Comparison of ENCODE assay signal across 36 cellular contexts in genomic region chr1:220577926-220578325, GRCh38. TPM values are rescaled to one million over a fixed set of nuclear protein-coding genes. Genes with fewer than 3 reads are reported as not detected.
"Had no signal": no experiment of that assay in that cellular context is flagged by ENCODE, and none has a peak within 500 bp of the region (broad histone marks: within the 10 kb centered on the region; RNA-seq: fewer than 3 reads in every experiment).

No MANE protein-coding gene starts in this region.

- H3K27me3 Mint-ChIP-seq: activated CD4-positive, alpha-beta T cell treated with anti-CD3 and anti-CD28 coated beads, Interleukin-2, amount 10 ng/mL, durations not matched to agents 24 days and 14 days; activated naive CD8-positive, alpha-beta T cell treated with anti-CD3 and anti-CD28 coated beads for 36 hours; brain; dendritic cell treated with granulocyte-macrophage colony-stimulating factor and Interleukin-4, amounts not matched to agents 40 ng/mL and 50 ng/mL, for 4 days had no signal

- ATAC-seq: activated CD4-positive, alpha-beta T cell treated with anti-CD3 and anti-CD28 coated beads for 36 hours; activated CD8-positive, alpha-beta memory T cell treated with anti-CD3 and anti-CD28 coated beads, Interleukin-2, amount 10 ng/mL, durations not matched to agents 7 days and 5 days; activated CD8-positive, alpha-beta T cell treated with anti-CD3 and anti-CD28 coated beads, Interleukin-2, amount 10 ng/mL, durations not matched to agents 7 days and 5 days; activated naive CD8-positive, alpha-beta T cell treated with anti-CD3 and anti-CD28 coated beads, Interleukin-2, amount 50 U/mL, for 24 hours; foreskin keratinocyte; gastrocnemius medialis; heart left ventricle had no signal

- H3K27ac Mint-ChIP-seq: activated CD4-positive, alpha-beta memory T cell treated with anti-CD3 and anti-CD28 coated beads for 36 hours; activated CD4-positive, alpha-beta T cell treated with anti-CD3 and anti-CD28 coated beads for 36 hours; activated CD4-positive, alpha-beta T cell treated with anti-CD3 and anti-CD28 coated beads, Interleukin-2, amount 10 ng/mL, durations not matched to agents 24 days and 14 days; activated CD8-positive, alpha-beta memory T cell treated with anti-CD3 and anti-CD28 coated beads, Interleukin-2, amount 10 ng/mL, durations not matched to agents 7 days and 5 days; activated CD8-positive, alpha-beta T cell treated with anti-CD3 and anti-CD28 coated beads, Interleukin-2, amount 10 ng/mL, durations not matched to agents 7 days and 5 days; activated naive CD4-positive, alpha-beta T cell treated with anti-CD3 and anti-CD28 coated beads for 36 hours; activated naive CD4-positive, alpha-beta T cell treated with anti-CD3 and anti-CD28 coated beads, Interleukin-2, amount 50 U/mL, for 24 hours; activated naive CD8-positive, alpha-beta T cell treated with anti-CD3 and anti-CD28 coated beads for 36 hours; activated naive CD8-positive, alpha-beta T cell treated with anti-CD3 and anti-CD28 coated beads, Interleukin-2, amount 50 U/mL, for 24 hours; activated T-helper 1 cell treated with anti-CD3 and anti-CD28 coated beads, Interleukin-12 subunit alpha, Interleukin-12 subunit beta, Interleukin-2, Interleukin-4 antibody, amounts not matched to agents 30 ng/mL and 10 ng/mL and 1 ng/mL, durations not matched to agents 14 hours and 24 hours and 36 hours; activated T-helper 2 cell treated with anti-CD3 and anti-CD28 coated beads, Interferon-gamma antibody, Interleukin-2, Interleukin-4, amounts not matched to agents 10 μg/mL and 5 μg/mL and 100 μg/mL, durations not matched to agents 14 hours and 24 hours and 36 hours; dendritic cell treated with granulocyte-macrophage colony-stimulating factor and Interleukin-4, amounts not matched to agents 40 ng/mL and 50 ng/mL, for 4 days had no signal

- H3K9me3 Mint-ChIP-seq: activated CD4-positive, alpha-beta T cell treated with anti-CD3 and anti-CD28 coated beads, Interleukin-2, amount 10 ng/mL, durations not matched to agents 24 days and 14 days had no signal

- H3K4me1 Mint-ChIP-seq: activated CD4-positive, alpha-beta T cell treated with anti-CD3 and anti-CD28 coated beads for 36 hours; activated CD4-positive, alpha-beta T cell treated with anti-CD3 and anti-CD28 coated beads, Interleukin-2, amount 10 ng/mL, durations not matched to agents 24 days and 14 days; activated CD8-positive, alpha-beta memory T cell treated with anti-CD3 and anti-CD28 coated beads, Interleukin-2, amount 10 ng/mL, durations not matched to agents 7 days and 5 days; activated naive CD4-positive, alpha-beta T cell treated with anti-CD3 and anti-CD28 coated beads, Interleukin-2, amount 50 U/mL, for 24 hours; activated naive CD8-positive, alpha-beta T cell treated with anti-CD3 and anti-CD28 coated beads for 36 hours; activated naive CD8-positive, alpha-beta T cell treated with anti-CD3 and anti-CD28 coated beads, Interleukin-2, amount 50 U/mL, for 24 hours; central memory CD8-positive, alpha-beta T cell; endodermal cell had no signal

- H3K27ac ChIP-seq: adrenal gland, ascending aorta, breast epithelium, coronary artery, dorsolateral prefrontal cortex, esophagus muscularis mucosa, gastrocnemius medialis, heart left ventricle had no signal

- H3K36me3 Mint-ChIP-seq: activated CD4-positive, alpha-beta memory T cell treated with anti-CD3 and anti-CD28 coated beads for 36 hours; activated naive CD4-positive, alpha-beta T cell treated with anti-CD3 and anti-CD28 coated beads, Interleukin-2, amount 50 U/mL, for 24 hours; activated naive CD8-positive, alpha-beta T cell treated with anti-CD3 and anti-CD28 coated beads for 36 hours had no signal

- H3K4me1 ChIP-seq: ascending aorta, breast epithelium, esophagus muscularis mucosa, gastrocnemius medialis, heart left ventricle had no signal

- H3K27me3 ChIP-seq: adrenal gland, ascending aorta, breast epithelium, dorsolateral prefrontal cortex, esophagus muscularis mucosa, foreskin keratinocyte, gastrocnemius medialis, heart left ventricle had no signal

- H3K4me3 ChIP-seq: adrenal gland, ascending aorta, breast epithelium, coronary artery, dorsolateral prefrontal cortex, esophagus muscularis mucosa, gastrocnemius medialis, heart left ventricle had no signal

- H3K4me3 Mint-ChIP-seq: activated CD4-positive, alpha-beta memory T cell treated with anti-CD3 and anti-CD28 coated beads for 36 hours; activated CD4-positive, alpha-beta T cell treated with anti-CD3 and anti-CD28 coated beads for 36 hours; activated CD4-positive, alpha-beta T cell treated with anti-CD3 and anti-CD28 coated beads, Interleukin-2, amount 10 ng/mL, durations not matched to agents 24 days and 14 days; activated CD8-positive, alpha-beta memory T cell treated with anti-CD3 and anti-CD28 coated beads, Interleukin-2, amount 10 ng/mL, durations not matched to agents 7 days and 5 days; activated CD8-positive, alpha-beta T cell treated with anti-CD3 and anti-CD28 coated beads, Interleukin-2, amount 10 ng/mL, durations not matched to agents 7 days and 5 days; activated naive CD4-positive, alpha-beta T cell treated with anti-CD3 and anti-CD28 coated beads for 36 hours; activated naive CD4-positive, alpha-beta T cell treated with anti-CD3 and anti-CD28 coated beads, Interleukin-2, amount 50 U/mL, for 24 hours; activated naive CD8-positive, alpha-beta T cell treated with anti-CD3 and anti-CD28 coated beads for 36 hours; activated naive CD8-positive, alpha-beta T cell treated with anti-CD3 and anti-CD28 coated beads, Interleukin-2, amount 50 U/mL, for 24 hours; activated T-helper 1 cell treated with anti-CD3 and anti-CD28 coated beads, Interleukin-12 subunit alpha, Interleukin-12 subunit beta, Interleukin-2, Interleukin-4 antibody, amounts not matched to agents 30 ng/mL and 10 ng/mL and 1 ng/mL, durations not matched to agents 14 hours and 24 hours and 36 hours; brain; central memory CD8-positive, alpha-beta T cell; dendritic cell treated with granulocyte-macrophage colony-stimulating factor and Interleukin-4, amounts not matched to agents 40 ng/mL and 50 ng/mL, for 4 days; endodermal cell had no signal

- H3K36me3 ChIP-seq: adrenal gland, ascending aorta, breast epithelium, esophagus muscularis mucosa, gastrocnemius medialis had no signal

- DNase-seq: activated CD4-positive, alpha-beta memory T cell treated with anti-CD3 and anti-CD28 coated beads for 36 hours; activated CD4-positive, alpha-beta T cell treated with anti-CD3 and anti-CD28 coated beads for 36 hours; activated CD4-positive, alpha-beta T cell treated with anti-CD3 and anti-CD28 coated beads, Interleukin-2, amount 10 ng/mL, durations not matched to agents 24 days and 14 days; activated CD4-positive, CD25-positive, alpha-beta regulatory T cell; activated CD4-positive, CD25-positive, alpha-beta regulatory T cell treated with anti-CD3 and anti-CD28 coated beads, Interleukin-2, amount 50 U/mL, for 72 hours; activated CD8-positive, alpha-beta memory T cell treated with anti-CD3 and anti-CD28 coated beads, Interleukin-2, amount 10 ng/mL, durations not matched to agents 7 days and 5 days; activated CD8-positive, alpha-beta memory T cell treated with anti-CD3 and anti-CD28 coated beads, Interleukin-2, amount 50 U/mL, for 4 hours; activated CD8-positive, alpha-beta T cell treated with anti-CD3 and anti-CD28 coated beads, Interleukin-2, amount 10 ng/mL, durations not matched to agents 7 days and 5 days; activated effector memory CD4-positive, alpha-beta T cell treated with anti-CD3 and anti-CD28 coated beads, Interleukin-2, amount 50 U/mL, for 16 hours; activated naive CD4-positive, alpha-beta T cell treated with anti-CD3 and anti-CD28 coated beads for 36 hours; activated naive CD8-positive, alpha-beta T cell treated with anti-CD3 and anti-CD28 coated beads for 36 hours; activated naive CD8-positive, alpha-beta T cell treated with anti-CD3 and anti-CD28 coated beads, Interleukin-2, amount 50 U/mL, for 24 hours; activated T-cell treated with anti-CD3 and anti-CD28 coated beads, Interleukin-2, amount 50 U/mL, for 1 hour; activated T-cell treated with anti-CD3 and anti-CD28 coated beads, Interleukin-2, amount 50 U/mL, for 48 hours; adrenal gland; amygdala; dorsolateral prefrontal cortex; effector memory CD4-positive, alpha-beta T cell; endodermal cell; gastrocnemius medialis; glutamatergic neuron; heart left ventricle; T-helper 2 cell had no signal

RNA-seq across cellular contexts. Expression of gene MARK1, which starts 50.0 kb away (rescaled TPM):
- total RNA-seq: activated CD4-positive, alpha-beta memory T cell treated with anti-CD3 and anti-CD28 coated beads for 36 hours; activated CD4-positive, alpha-beta T cell treated with anti-CD3 and anti-CD28 coated beads for 36 hours; activated CD4-positive, alpha-beta T cell treated with anti-CD3 and anti-CD28 coated beads, Interleukin-2, amount 10 ng/mL, durations not matched to agents 24 days and 14 days; activated CD8-positive, alpha-beta memory T cell treated with anti-CD3 and anti-CD28 coated beads for 36 hours; activated CD8-positive, alpha-beta memory T cell treated with anti-CD3 and anti-CD28 coated beads, Interleukin-2, amount 10 ng/mL, durations not matched to agents 7 days and 5 days; activated CD8-positive, alpha-beta T cell treated with anti-CD3 and anti-CD28 coated beads, Interleukin-2, amount 10 ng/mL, durations not matched to agents 7 days and 5 days; activated naive CD4-positive, alpha-beta T cell treated with anti-CD3 and anti-CD28 coated beads for 36 hours; activated naive CD8-positive, alpha-beta T cell treated with anti-CD3 and anti-CD28 coated beads for 36 hours; activated T-helper 1 cell treated with anti-CD3 and anti-CD28 coated beads, Interleukin-12 subunit alpha, Interleukin-12 subunit beta, Interleukin-2, Interleukin-4 antibody, amounts not matched to agents 30 ng/mL and 10 ng/mL and 1 ng/mL, durations not matched to agents 14 hours and 24 hours and 36 hours; activated T-helper 2 cell treated with anti-CD3 and anti-CD28 coated beads, Interferon-gamma antibody, Interleukin-2, Interleukin-4, amounts not matched to agents 10 μg/mL and 5 μg/mL and 100 μg/mL, durations not matched to agents 14 hours and 24 hours and 36 hours; T-helper 1 cell treated with Interleukin-12 subunit alpha and Interleukin-12 subunit beta and Interleukin-4 antibody, amounts not matched to agents 30 ng/mL and 1 ng/mL, for 36 hours had no signal
